In the genomic region with DNA sequence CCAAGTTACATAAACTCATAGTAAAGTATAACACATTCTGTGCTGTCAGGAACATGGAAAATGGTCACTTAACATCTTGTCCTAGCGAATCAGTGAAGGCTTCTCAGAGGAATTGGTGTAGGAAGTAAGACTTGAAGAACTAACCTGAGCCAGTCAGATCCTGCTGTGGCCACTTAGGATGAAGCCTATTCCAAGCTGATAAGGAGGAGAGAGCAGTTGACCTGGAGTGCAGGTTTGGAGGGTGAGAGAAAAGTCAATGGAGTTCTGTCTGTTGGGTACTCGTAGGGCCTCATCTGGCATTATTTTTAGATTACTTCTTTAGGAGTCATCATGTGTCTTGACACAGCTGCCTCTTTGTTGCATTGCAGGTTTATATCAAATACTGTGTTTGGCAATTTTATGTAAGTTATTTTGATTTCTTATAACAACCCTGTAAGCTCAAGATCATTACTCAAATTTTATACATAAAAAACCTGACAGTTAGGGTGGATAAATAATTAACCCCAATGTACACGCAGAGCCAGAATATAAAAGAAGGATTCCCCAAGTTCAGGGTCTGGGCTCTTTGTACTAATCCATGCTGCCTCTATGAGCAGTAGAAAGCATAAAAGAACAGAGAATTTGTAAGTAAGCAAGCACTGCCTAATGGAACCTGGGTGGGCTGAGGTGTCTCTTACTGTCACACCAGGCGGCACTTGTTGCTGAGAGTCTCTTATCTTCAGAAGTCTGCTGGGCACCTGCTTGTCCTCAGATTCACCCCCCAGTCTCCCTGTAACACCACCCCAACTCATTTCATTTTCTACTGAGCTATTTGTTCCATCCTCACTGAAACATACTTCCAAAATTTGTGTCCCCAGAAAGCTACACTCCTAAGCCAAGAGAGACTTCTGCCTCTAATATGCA, we compare ENCODE assay signal across 28 cellular contexts.
"Had no signal": no experiment of that assay in that cellular context is flagged by ENCODE, and none has a peak within 500 bp of the region (broad histone marks: within the 10 kb centered on the region; RNA-seq: fewer than 3 reads in every experiment).

No MANE protein-coding gene starts in this region.

- H3K27ac ChIP-seq: brain microvascular endothelial cell, foreskin keratinocyte, gastrocnemius medialis, heart left ventricle, VCaP had no signal

- H3K36me3 ChIP-seq: brain microvascular endothelial cell, gastrocnemius medialis, heart left ventricle had no signal

- H3K4me1 ChIP-seq: foreskin keratinocyte, gastrocnemius medialis had no signal

- ATAC-seq: activated T-cell treated with anti-CD3 and anti-CD28 coated beads, Interleukin-2, amount 50 U/mL, for 72 hours; activated T-helper 17 cell treated with anti-CD3 and anti-CD28 coated beads, Interleukin-2, amount 50 U/mL, for 72 hours; esophagus mucosa; foreskin keratinocyte; gastrocnemius medialis; heart left ventricle; WTC11 had no signal

- DNase-seq: activated CD4-positive, alpha-beta memory T cell treated with anti-CD3 and anti-CD28 coated beads, Interleukin-2, amount 10 ng/mL, durations not matched to agents 7 days and 5 days; activated CD4-positive, alpha-beta T cell treated with anti-CD3 and anti-CD28 coated beads for 1 hour; activated CD4-positive, alpha-beta T cell treated with anti-CD3 and anti-CD28 coated beads for 4 hours; activated CD4-positive, alpha-beta T cell treated with anti-CD3 and anti-CD28 coated beads, Interleukin-2, amount 10 ng/mL, durations not matched to agents 7 days and 5 days; activated CD4-positive, alpha-beta T cell treated with anti-CD3 and anti-CD28 coated beads, Interleukin-2, amount 50 U/mL, for 4 hours; activated CD8-positive, alpha-beta memory T cell treated with anti-CD3 and anti-CD28 coated beads, Interleukin-2, amount 50 U/mL, for 48 hours; activated effector memory CD4-positive, alpha-beta T cell treated with Interleukin-2 at 50 U/mL for 16 hours; activated gamma-delta T cell treated with Interleukin-2 at 50 U/mL for 16 hours; activated naive CD4-positive, alpha-beta T cell treated with anti-CD3 and anti-CD28 coated beads, Interleukin-2, amount 50 U/mL, for 16 hours; activated naive CD4-positive, alpha-beta T cell treated with Interleukin-2 at 50 U/mL for 16 hours; activated T-cell treated with anti-CD3 and anti-CD28 coated beads for 4 hours; activated T-cell treated with anti-CD3 and anti-CD28 coated beads, Interleukin-2, amount 50 U/mL, for 24 hours; activated T-cell treated with anti-CD3 and anti-CD28 coated beads, Interleukin-2, amount 50 U/mL, for 72 hours; amniotic stem cell; anterior cingulate cortex; brain microvascular endothelial cell; caudate nucleus; effector memory CD4-positive, alpha-beta T cell; endodermal cell; foreskin keratinocyte; gastrocnemius medialis; glutamatergic neuron; heart left ventricle; T-helper 2 cell had no signal

- H3K9me3 ChIP-seq: gastrocnemius medialis, heart left ventricle had no signal

- H3K27me3 ChIP-seq: brain microvascular endothelial cell, foreskin keratinocyte, gastrocnemius medialis, heart left ventricle had no signal

- H3K4me3 ChIP-seq: gastrocnemius medialis, heart left ventricle had no signal
